In the genomic region with DNA sequence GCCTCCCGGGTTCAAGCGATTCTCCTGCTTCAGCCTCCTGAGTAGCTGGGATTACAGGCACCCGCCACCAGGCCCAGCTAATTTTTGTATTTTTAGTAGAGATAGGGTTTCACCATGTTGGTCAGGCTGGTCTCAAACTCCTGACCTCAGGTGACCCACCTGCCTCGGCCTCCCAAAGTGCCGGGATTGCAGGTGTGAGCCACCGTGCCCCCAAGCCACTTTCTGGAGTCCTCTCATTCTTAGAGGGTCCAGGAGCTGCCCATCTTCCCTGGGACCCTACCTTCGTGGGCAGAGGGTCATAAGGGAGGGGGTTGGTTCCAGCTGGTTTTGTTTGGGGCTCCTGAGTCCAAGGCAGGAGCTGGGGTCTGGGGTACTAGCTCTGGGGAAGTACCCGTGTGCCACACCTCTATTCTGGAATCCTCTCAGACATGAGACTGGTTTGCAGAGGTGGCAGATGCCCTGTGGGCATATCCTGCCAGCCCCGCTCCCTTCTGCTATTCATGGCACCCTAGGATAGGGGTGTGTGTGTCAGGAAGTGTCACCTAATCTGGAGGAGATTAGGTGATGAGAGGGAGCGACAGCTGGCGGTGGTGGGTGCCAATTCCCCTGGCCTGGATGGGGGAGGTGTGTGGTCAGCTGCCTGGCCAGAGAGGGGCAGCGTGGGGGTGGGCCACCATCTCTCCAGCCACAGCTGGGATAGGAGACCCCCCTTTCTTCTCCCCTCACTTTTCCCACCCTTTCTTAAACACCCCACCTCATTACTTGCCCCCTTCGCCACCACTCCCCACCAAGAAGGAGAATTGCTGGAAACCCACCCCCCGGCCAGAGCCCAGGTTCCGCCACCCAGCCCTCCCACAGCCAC, we compare ENCODE assay signal across 1 cellular context.
TF ChIP-seq lines count a peak whose summit lies in the region.

No MANE protein-coding gene starts in this region.

TF ChIP-seq in Ishikawa, 13 proteins besides CTCF, POLR2A, EP300 and RAD21:
- TF ChIP-seq REST (IDR thresholded peaks at IDR 0.05; ENCODE audit: low read depth) (no peak), ZBTB7A (IDR thresholded peaks at IDR 0.05; ENCODE audit: low read depth) (peak; percentile 52; the same call in 1 of the 2 replicates)
